7 cellular contexts compared by ENCODE assay signal in genomic region chr5:141637266-141637692, GRCh38. TPM values are rescaled to one million over a fixed set of nuclear protein-coding genes. Genes with fewer than 3 reads are reported as not detected.
DNase-seq lines count a peak whose midpoint lies in the region; ATAC-seq lines count a peak whose summit lies in the region.

No MANE protein-coding gene starts in this region.

- peak; percentile 50 for DNase-seq in SK-N-DZ (ENCODE audit: low spot score)
- DNase-seq in adipocyte (ENCODE audit: low read depth): peak; percentile 35
- DNase-seq in stimulated activated CD4-positive, alpha-beta T cell treated with anti-CD3 and anti-CD28 coated beads, Interleukin-1b, Interleukin-23, amount 100 ng/mL, for 48 hours: peak; percentile 40
- DNase-seq in NCI-H2081 treated with DMSO at 0.1 percent for 48 hours (lab: John Stamatoyannopoulos, UW): no peak

- peaks cover 17% of the 10 kb centered on the region for H3K4me1 ChIP-seq in adipocyte (ENCODE audit: control insufficient read depth, insufficient read depth, low read length)
- peaks cover 3% of the 10 kb centered on the region for H3K4me1 ChIP-seq in iPS-18a (ENCODE audit: control insufficient read depth, low read depth, low read length)

- peak overlapping the region; percentile 96 for H3K4me3 ChIP-seq in adipocyte (ENCODE audit: low read length)
- peak overlapping the region; percentile 87 for H3K4me3 ChIP-seq in iPS-18a (ENCODE audit: low read length)

- H3K9me3 ChIP-seq in adipocyte (ENCODE audit: control insufficient read depth, low read length) (no peaks in the 10 kb centered on the region), iPS-18a (ENCODE audit: control insufficient read depth, low read depth, low read length) (no peaks in the 10 kb centered on the region)

- H3K27me3 ChIP-seq in adipocyte (replicated peaks; ENCODE audit: control insufficient read depth, insufficient read depth, low read length): no peaks in the 10 kb centered on the region
- no peaks in the 10 kb centered on the region for H3K27me3 ChIP-seq in iPS-18a (ENCODE audit: control insufficient read depth, insufficient read depth, low read length)

- H3K36me3 ChIP-seq in adipocyte (ENCODE audit: control insufficient read depth, insufficient read depth, low read length, severe bottlenecking): no peaks in the 10 kb centered on the region
- peaks cover 6% of the 10 kb centered on the region for H3K36me3 ChIP-seq in iPS-18a (ENCODE audit: control insufficient read depth, low read depth, low read length)

- H3K27ac ChIP-seq in iPS-18a (ENCODE audit: low read length): no peak overlapping the region

- ATAC-seq in GM18517 (IDR thresholded peaks at IDR 0.05; ENCODE audit: unreplicated experiment) (peak; percentile 8), HG02870 (IDR thresholded peaks at IDR 0.05; ENCODE audit: unreplicated experiment) (peak; percentile 7)

- H3K9ac ChIP-seq in adipocyte (ENCODE audit: low read length) (peak overlapping the region; percentile 79), iPS-18a (ENCODE audit: low read length) (peak overlapping the region; percentile 82)

RNA-seq across cellular contexts. Expression of gene RELL2, which starts 0.5 kb away (rescaled TPM):
- 31.9 and 42.4 TPM in 2 replicates for polyA plus RNA-seq in SK-N-DZ (2014; cell fraction: cytosol; rRNA removed)
- 110 and 123 TPM in 2 replicates for polyA plus RNA-seq in SK-N-DZ (2014; cell fraction: nucleus; rRNA removed)

RNA-seq across cellular contexts. Expression of gene HDAC3, which starts 0.6 kb away (rescaled TPM):
- 76.1 and 92.0 TPM in 2 replicates for polyA plus RNA-seq in SK-N-DZ (2014; cell fraction: cytosol; rRNA removed)
- polyA plus RNA-seq in SK-N-DZ (2014; cell fraction: nucleus; rRNA removed): 181 and 195 TPM in 2 replicates

RNA-seq across cellular contexts. Expression of gene FCHSD1, which starts 13.9 kb away (rescaled TPM):
- polyA plus RNA-seq in SK-N-DZ (2014; cell fraction: cytosol; rRNA removed): 4.9 and 11.8 TPM in 2 replicates
- polyA plus RNA-seq in SK-N-DZ (2014; cell fraction: nucleus; rRNA removed): 102 and 106 TPM in 2 replicates

RNA-seq across cellular contexts. Expression of gene DIAPH1, which starts 18.5 kb away (rescaled TPM):
- polyA plus RNA-seq in SK-N-DZ (2014; cell fraction: cytosol; rRNA removed): 27.8 and 31.2 TPM in 2 replicates
- 42.2 and 46.4 TPM in 2 replicates for polyA plus RNA-seq in SK-N-DZ (2014; cell fraction: nucleus; rRNA removed)

RNA-seq across cellular contexts. Expression of gene ARAP3, which starts 44.8 kb away (rescaled TPM):
- polyA plus RNA-seq in SK-N-DZ (2014; cell fraction: cytosol; rRNA removed): 0.20 and 0.63 TPM in 2 replicates
- polyA plus RNA-seq in SK-N-DZ (2014; cell fraction: nucleus; rRNA removed): 1.3 and 1.4 TPM in 2 replicates
